Comparison of ENCODE assay signal across 10 cellular contexts in genomic region chr20:44615169-44615791, GRCh38. TPM values are rescaled to one million over a fixed set of nuclear protein-coding genes. Genes with fewer than 3 reads are reported as not detected.
DNase-seq lines count a peak whose midpoint lies in the region; ATAC-seq and TF ChIP-seq lines count a peak whose summit lies in the region.
"Had no signal": no experiment of that assay in that cellular context is flagged by ENCODE, and none has a peak within 500 bp of the region (broad histone marks: within the 10 kb centered on the region; RNA-seq: fewer than 3 reads in every experiment).

No MANE protein-coding gene starts in this region.

- H3K27me3 ChIP-seq in aorta (ENCODE audit: control insufficient read depth in 1 of 2, insufficient read depth in 2 of 2, low read length in 1 of 2), result no peaks in the 10 kb centered on the region

- CTCF ChIA-PET in activated naive CD4-positive, alpha-beta T cell treated with anti-CD3 and anti-CD28 coated beads for 36 hours (lab: Charles Lee), result interaction anchor here (0.6 kb wide), 1 partner anchor 230 kb away, joined by 4 read pairs; no protein-coding TSS in a partner anchor

- peak; percentile 25 for DNase-seq in activated naive CD4-positive, alpha-beta T cell treated with anti-CD3 and anti-CD28 coated beads for 36 hours
- no peak for DNase-seq in activated naive CD4-positive, alpha-beta T cell treated with anti-CD3 and anti-CD28 coated beads, Interleukin-2, amount 50 U/mL, for 16 hours
- DNase-seq in endothelial cell (ENCODE audit: low spot score), result no peak
- DNase-seq in natural killer cell, result no peak
- DNase-seq in aorta, result peak; percentile 47 to 73
- DNase-seq in AG20443 (ENCODE audit: low spot score), result no peak
- DNase-seq in 8988T, result no peak
- DNase-seq: activated CD4-positive, alpha-beta T cell treated with anti-CD3 and anti-CD28 coated beads, Interleukin-2, amount 50 U/mL, for 1 hour had no signal

- no peak overlapping the region for H3K27ac Mint-ChIP-seq in activated naive CD4-positive, alpha-beta T cell treated with anti-CD3 and anti-CD28 coated beads for 36 hours
- H3K27ac Mint-ChIP-seq in endothelial cell (ENCODE audit: unreplicated experiment) (peak overlapping the region; percentile 42), natural killer cell (peak overlapping the region; percentile 89 to 98)

- TF ChIP-seq CTCF in endothelial cell (IDR thresholded peaks at IDR 0.05; ENCODE audit: unreplicated experiment), result no peak
- TF ChIP-seq CTCF in natural killer cell (IDR thresholded peaks at IDR 0.05), result no peak

- H3K36me3 ChIP-seq in aorta (ENCODE audit: control insufficient read depth in 1 of 2, insufficient read depth in 2 of 2, low read length in 1 of 2), result peaks cover 0 to 1% of the 10 kb centered on the region in 2 donors

- ATAC-seq in natural killer cell (peak in 2 of 3 donors; percentile 16 to 21), aorta (ENCODE audit: low FRiP score) (no peak), GM21360 (IDR thresholded peaks at IDR 0.05; ENCODE audit: unreplicated experiment) (no peak)

- peak overlapping the region in 1 of 2 donors; percentile 75 for H3K27ac ChIP-seq in aorta (ENCODE audit: low read depth in 1 of 2, low read length in 2 of 2)
- H3K27ac ChIP-seq: parathyroid adenoma had no signal

- H3K4me1 Mint-ChIP-seq in activated naive CD4-positive, alpha-beta T cell treated with anti-CD3 and anti-CD28 coated beads for 36 hours (ENCODE audit: low read depth), result peaks cover 47% of the 10 kb centered on the region
- H3K4me1 Mint-ChIP-seq in endothelial cell (ENCODE audit: unreplicated experiment) (peaks cover 7% of the 10 kb centered on the region), natural killer cell (peaks cover 42 to 61% of the 10 kb centered on the region in 2 donors)

- no peaks in the 10 kb centered on the region for H3K27me3 Mint-ChIP-seq in activated naive CD4-positive, alpha-beta T cell treated with anti-CD3 and anti-CD28 coated beads for 36 hours (ENCODE audit: low read depth)
- H3K27me3 Mint-ChIP-seq in endothelial cell (ENCODE audit: unreplicated experiment), result peaks cover 13% of the 10 kb centered on the region
- H3K27me3 Mint-ChIP-seq in natural killer cell (ENCODE audit: low read depth in 2 of 2), result no peaks in the 10 kb centered on the region

- peaks cover 17% of the 10 kb centered on the region for H3K36me3 Mint-ChIP-seq in activated naive CD4-positive, alpha-beta T cell treated with anti-CD3 and anti-CD28 coated beads for 36 hours (ENCODE audit: low read depth)
- H3K36me3 Mint-ChIP-seq in endothelial cell (ENCODE audit: low read depth, unreplicated experiment) (peaks cover 60% of the 10 kb centered on the region), natural killer cell (peaks cover 3% of the 10 kb centered on the region)

- no peaks in the 10 kb centered on the region for H3K4me1 ChIP-seq in aorta (ENCODE audit: control insufficient read depth in 1 of 2, insufficient read depth in 2 of 2, low read length in 2 of 2)
- H3K4me1 ChIP-seq: parathyroid adenoma had no signal

- H3K4me3 ChIP-seq in aorta (ENCODE audit: low read length in 2 of 2), result no peak overlapping the region

- 14 to 17% methylated on average over 10 of the region's 10 CpGs for WGBS in aorta, 2 donors

- no peaks in the 10 kb centered on the region for H3K9me3 Mint-ChIP-seq in activated naive CD4-positive, alpha-beta T cell treated with anti-CD3 and anti-CD28 coated beads for 36 hours
- H3K9me3 Mint-ChIP-seq in endothelial cell (ENCODE audit: unreplicated experiment), result no peaks in the 10 kb centered on the region
- no peaks in the 10 kb centered on the region for H3K9me3 Mint-ChIP-seq in natural killer cell

- no peak overlapping the region for H3K4me3 Mint-ChIP-seq in activated naive CD4-positive, alpha-beta T cell treated with anti-CD3 and anti-CD28 coated beads for 36 hours
- H3K4me3 Mint-ChIP-seq in endothelial cell (ENCODE audit: unreplicated experiment), result no peak overlapping the region
- peak overlapping the region; percentile 4 for H3K4me3 Mint-ChIP-seq in natural killer cell

- H3K9me3 ChIP-seq in aorta (ENCODE audit: control insufficient read depth, low read length), result no peaks in the 10 kb centered on the region

- intact Hi-C loops in activated naive CD4-positive, alpha-beta T cell treated with anti-CD3 and anti-CD28 coated beads for 36 hours (cut with micrococcal nuclease), result loop anchor here (10.0 kb wide), 1 partner anchor 300 kb away; the partner anchor contains the start of gene FITM2
- intact Hi-C loops in natural killer cell (cut with micrococcal nuclease) (no loop called here), aorta (cut with DNase I) (loop anchor here in 1 of 2 donors (10.0 kb wide), 1 partner anchor 400 kb away; the partner anchor contains the start of gene OSER1)

RNA-seq across cellular contexts. Expression of gene PKIG, which starts 32.9 kb away (rescaled TPM):
- 1 to 10 TPM; 4.6 to 4.7 TPM for total RNA-seq in activated naive CD4-positive, alpha-beta T cell treated with anti-CD3 and anti-CD28 coated beads for 36 hours
- total RNA-seq in endothelial cell (ENCODE audit: unreplicated experiment) (184 TPM), natural killer cell (1 to 10 TPM in 2 of 3 donors, under 1 TPM in 1; 0.82 to 1.5 (median 1.5) TPM), aorta (10 to 100 TPM; 80.9 to 85.0 TPM)
- polyA plus RNA-seq in aorta, result 100 to 1,000 TPM; 190 to 247 TPM

RNA-seq across cellular contexts. Expression of gene ADA, which starts 36.2 kb away (rescaled TPM):
- total RNA-seq in activated naive CD4-positive, alpha-beta T cell treated with anti-CD3 and anti-CD28 coated beads for 36 hours, result 10 to 100 TPM; 54.6 to 54.9 TPM
- total RNA-seq in endothelial cell (ENCODE audit: unreplicated experiment) (137 TPM), natural killer cell (10 to 100 TPM; 71.7 to 94.2 (median 73.9) TPM), aorta (10 to 100 TPM in 1 of 2 donors, 1 to 10 TPM in 1; 6.1 to 16.4 TPM)
- 10 to 100 TPM in 1 of 2 donors, 1 to 10 TPM in 1; 2.8 to 15.3 TPM for polyA plus RNA-seq in aorta

Comparison
In these comparisons a context has a peak if more than half of its experiments do, and no peak if none do; other contexts are left out.
1. DNase-seq: peak in activated naive CD4-positive, alpha-beta T cell treated with anti-CD3 and anti-CD28 coated beads for 36 hours (single experiment) and aorta (2 of 2); none in activated naive CD4-positive, alpha-beta T cell treated with anti-CD3 and anti-CD28 coated beads, Interleukin-2, amount 50 U/mL, for 16 hours (single experiment), endothelial cell (single experiment), natural killer cell (single experiment), AG20443 (single experiment) and 8988T (single experiment).
2. ATAC-seq: peak in natural killer cell (2 of 3); none in aorta (single experiment) and GM21360 (single experiment).
3. RNA of gene PKIG, which starts 32.9 kb away (total RNA-seq): 184 TPM in endothelial cell (single experiment) and 80.9 to 85.0 TPM in aorta; 4.6 to 4.7 TPM in activated naive CD4-positive, alpha-beta T cell treated with anti-CD3 and anti-CD28 coated beads for 36 hours and 0.82 to 1.5 TPM in natural killer cell; every median in the first group is over 10 times any median in the second.